21 cellular contexts compared by ENCODE assay signal in genomic region chr7:149048805-149049204, GRCh38.
"Had no signal": no experiment of that assay in that cellular context is flagged by ENCODE, and none has a peak within 500 bp of the region (broad histone marks: within the 10 kb centered on the region; RNA-seq: fewer than 3 reads in every experiment).

No MANE protein-coding gene starts in this region.

- H3K4me3 ChIP-seq: SJSA1, SK-N-MC had no signal

- H3K27ac ChIP-seq: SJSA1, SK-N-MC had no signal

- ATAC-seq: HepG2 had no signal

- H3K36me3 Mint-ChIP-seq: IgD-negative memory B cell had no signal

- H3K27ac Mint-ChIP-seq: IgD-negative memory B cell had no signal

- H3K27me3 ChIP-seq: SJSA1 had no signal

- H3K9me3 ChIP-seq: SJSA1 had no signal

- H3K4me1 Mint-ChIP-seq: IgD-negative memory B cell had no signal

- H3K4me3 Mint-ChIP-seq: IgD-negative memory B cell had no signal

- DNase-seq: KBM-7, MM.1S, NCI-H1092 treated with DMSO at 0.1 percent for 48 hours, NCI-H1436, NCI-H187, NCI-H2029, NCI-H2081 treated with DMSO at 0.1 percent for 48 hours, NCI-H2171, NCI-H226, NCI-H446, NCI-H510A, NCI-H524 treated with DMSO at 0.1 percent for 48 hours, NCI-H69, NCI-H774, Right ventricle myocardium superior, RPMI8226, SIG-M5 had no signal

- H3K36me3 ChIP-seq: SJSA1 had no signal

- H3K4me1 ChIP-seq: SJSA1 had no signal

- H3K9me3 Mint-ChIP-seq: IgD-negative memory B cell had no signal
